2 cellular contexts compared by ENCODE assay signal in genomic region chr5:66903218-66903617, GRCh38.
TF ChIP-seq lines count a peak whose summit lies in the region.

No MANE protein-coding gene starts in this region.

TF ChIP-seq in GM23338, 12 proteins besides CTCF, POLR2A, EP300 and RAD21:
- TF ChIP-seq ZNF331 (CRISPR knock-in tag; IDR thresholded peaks at IDR 0.05; ENCODE audit: low read depth) (no peak), NANOG (IDR thresholded peaks at IDR 0.05; ENCODE audit: borderline replicate concordance) (peak; percentile 52; the same call in 1 of the 2 replicates), EZH2phosphoT487 (IDR thresholded peaks at IDR 0.05; ENCODE audit: unreplicated experiment) (no peak), ZNF462 (CRISPR knock-in tag; IDR thresholded peaks at IDR 0.05) (no peak)

TF ChIP-seq in H1, 55 proteins besides CTCF, POLR2A, EP300 and RAD21:
- TF ChIP-seq TAF1 (IDR thresholded peaks at IDR 0.05; ENCODE audit: low read depth, low read length) (no peak), CBX8 (IDR thresholded peaks at IDR 0.05; ENCODE audit: borderline replicate concordance, low read depth, low read length) (no peak), BRCA1 (IDR thresholded peaks at IDR 0.05; ENCODE audit: low read depth, low read length) (no peak), TCF12 (IDR thresholded peaks at IDR 0.05; ENCODE audit: low read depth, low read length) (peak; percentile 93), NRF1 (IDR thresholded peaks at IDR 0.05; ENCODE audit: low read depth, low read length) (no peak), TEAD4 (IDR thresholded peaks at IDR 0.05; ENCODE audit: low read depth, low read length) (0 out of 2 replicates have a peak, but pooled peaks have one; percentile 45), CHD7 (IDR thresholded peaks at IDR 0.05; ENCODE audit: insufficient replicate concordance, low read length) (no peak)
